ENCODE assay signal across 11 cellular contexts in the genomic region with DNA sequence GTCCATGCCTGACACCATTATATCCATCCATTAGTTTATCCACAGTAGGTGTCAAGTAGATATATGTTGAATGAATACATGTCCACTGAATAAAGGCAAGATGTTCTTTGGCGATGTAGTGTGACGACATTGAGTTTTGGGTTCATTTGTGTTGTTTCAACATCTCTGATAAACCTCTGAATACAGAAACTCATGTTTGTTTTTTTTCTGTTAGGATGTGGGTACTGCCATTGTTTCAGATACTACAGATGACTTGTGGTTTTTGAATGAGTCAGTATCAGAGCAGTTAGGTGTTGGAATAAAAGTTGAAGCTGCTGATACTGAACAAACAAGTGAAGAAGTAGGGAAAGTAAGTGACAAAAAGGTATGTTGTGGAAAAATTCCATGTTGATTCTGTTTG. TPM values are rescaled to one million over a fixed set of nuclear protein-coding genes. Genes with fewer than 3 reads are reported as not detected.
A peak's percentile ranks its signal among the peaks of the same experiment; 100 is the strongest.
DNase-seq lines count a peak whose midpoint lies in the region; ATAC-seq and TF ChIP-seq lines count a peak whose summit lies in the region.
"Had no signal": no experiment of that assay in that cellular context is flagged by ENCODE, and none has a peak within 500 bp of the region (broad histone marks: within the 10 kb centered on the region; RNA-seq: fewer than 3 reads in every experiment).

No MANE protein-coding gene starts in this region.

- no TSS peak for BruUV-seq in MCF 10A (replicated peaks; lab: Mats Ljungman, UMichigan)

- TF ChIP-seq POLR2A in breast epithelium (IDR thresholded peaks at IDR 0.05) = no peak

- no peak for ATAC-seq in GM18873 (IDR thresholded peaks at IDR 0.05; ENCODE audit: low FRiP score, unreplicated experiment)
- ATAC-seq in GM21619 (IDR thresholded peaks at IDR 0.05; ENCODE audit: unreplicated experiment) = no peak
- no peak for ATAC-seq in HG02970 (IDR thresholded peaks at IDR 0.05; ENCODE audit: low FRiP score, unreplicated experiment)

- TF ChIP-seq CTCF in MCF 10A (IDR thresholded peaks at IDR 0.05; ENCODE audit: unreplicated experiment) (no peak), breast epithelium (IDR thresholded peaks at IDR 0.05) (no peak), epithelial cell of esophagus (IDR thresholded peaks at IDR 0.05; ENCODE audit: insufficient read depth, low read depth, low read length, missing control alignments) (no peak)

- POLR2A ChIA-PET in MCF 10A (lab: Yijun Ruan, JAX) = interaction anchor here (0.7 to 2.2 kb wide), 6 partner anchors 10 to 1234 kb away, joined by 3 to 18 read pairs (median 4); a partner anchor contains a TSS

- DNase-seq in MCF 10A (ENCODE audit: unreplicated experiment) (peak; percentile 70), breast epithelium (ENCODE audit: low spot score in 2 of 2) (no peak), OCI-M1 (lab: John Stamatoyannopoulos, UW) (peak; percentile 61), epithelial cell of esophagus (ENCODE audit: low read depth) (peak; percentile 54), HuH-7.5 (ENCODE audit: low spot score) (no peak)
- DNase-seq: COR-L47; NCI-H1105; stimulated activated CD4-positive, alpha-beta T cell treated with anti-CD3 and anti-CD28 coated beads, Interleukin-2, amount 100 ng/mL, for 24 hours had no signal

- intact Hi-C loops in MCF 10A (cut with micrococcal nuclease) = no loop called here
- intact Hi-C loops in breast epithelium (cut with DNase I; ENCODE audit: low total_unique reads) = loop anchor here (5.0 kb wide), 1 partner anchor 883 kb away; no protein-coding TSS in a partner anchor

- no peak overlapping the region for H3K4me3 ChIP-seq in breast epithelium
- no peak overlapping the region for H3K4me3 ChIP-seq in epithelial cell of esophagus (ENCODE audit: low read length)

- H3K27ac Mint-ChIP-seq in MCF 10A (ENCODE audit: low read depth, unreplicated experiment) = peak overlapping the region; percentile 21

- H3K27me3 ChIP-seq in breast epithelium = no peaks in the 10 kb centered on the region

- no peaks in the 10 kb centered on the region for H3K4me1 ChIP-seq in breast epithelium

- no peak overlapping the region for H3K4me3 Mint-ChIP-seq in MCF 10A (ENCODE audit: unreplicated experiment)

- CTCF ChIA-PET in MCF 10A (lab: Yijun Ruan, JAX) = interaction anchor here (0.5 to 43.9 kb wide), 8 partner anchors 8 to 256 kb away, joined by 3 to 1156 read pairs (median 4); no protein-coding TSS in a partner anchor

- H3K9me3 ChIP-seq in breast epithelium = no peaks in the 10 kb centered on the region

- no peaks in the 10 kb centered on the region for H3K36me3 ChIP-seq in breast epithelium

- H3K27ac ChIP-seq in breast epithelium = no peak overlapping the region

- H3K4me1 Mint-ChIP-seq in MCF 10A (ENCODE audit: insufficient read depth, unreplicated experiment) = peaks cover 24% of the 10 kb centered on the region

- H3K27me3 Mint-ChIP-seq in MCF 10A (ENCODE audit: insufficient read depth, unreplicated experiment) = no peaks in the 10 kb centered on the region

- peaks cover 99% of the 10 kb centered on the region for H3K36me3 Mint-ChIP-seq in MCF 10A (ENCODE audit: insufficient read depth, unreplicated experiment)

- no peaks in the 10 kb centered on the region for H3K9me3 Mint-ChIP-seq in MCF 10A (ENCODE audit: unreplicated experiment)

RNA-seq across cellular contexts. Expression of a gene that starts 28.1 kb away (rescaled TPM):
- 162 and 174 TPM in 2 replicates for total RNA-seq in MCF 10A (2022)
- total RNA-seq in breast epithelium = 100 to 1,000 TPM in 2 of 3 donors, 10 to 100 TPM in 1; 63.5 to 128 (median 103) TPM

RNA-seq across cellular contexts. Expression of a gene that starts 49.7 kb away (rescaled TPM):
- total RNA-seq in MCF 10A (2022) (3.4 and 4.4 TPM in 2 replicates), breast epithelium (10 to 100 TPM; 17.6 to 31.5 (median 24.9) TPM)

Comparison
In these comparisons a context has a peak if more than half of its experiments do, and no peak if none do; other contexts are left out.
1. DNase-seq: peak in MCF 10A (single experiment), OCI-M1 (single experiment) and epithelial cell of esophagus (single experiment); none in breast epithelium (0 of 2) and HuH-7.5 (single experiment).